In genomic region chr3:150407051-150407817, GRCh38 we compare ENCODE assay signal across 1 cellular context.
TF ChIP-seq lines count a peak whose summit lies in the region.

No MANE protein-coding gene starts in this region.

TF ChIP-seq in GM12878, 131 proteins besides CTCF, POLR2A, EP300 and RAD21 (continued from another document):
- TF ChIP-seq, protein P1, sequence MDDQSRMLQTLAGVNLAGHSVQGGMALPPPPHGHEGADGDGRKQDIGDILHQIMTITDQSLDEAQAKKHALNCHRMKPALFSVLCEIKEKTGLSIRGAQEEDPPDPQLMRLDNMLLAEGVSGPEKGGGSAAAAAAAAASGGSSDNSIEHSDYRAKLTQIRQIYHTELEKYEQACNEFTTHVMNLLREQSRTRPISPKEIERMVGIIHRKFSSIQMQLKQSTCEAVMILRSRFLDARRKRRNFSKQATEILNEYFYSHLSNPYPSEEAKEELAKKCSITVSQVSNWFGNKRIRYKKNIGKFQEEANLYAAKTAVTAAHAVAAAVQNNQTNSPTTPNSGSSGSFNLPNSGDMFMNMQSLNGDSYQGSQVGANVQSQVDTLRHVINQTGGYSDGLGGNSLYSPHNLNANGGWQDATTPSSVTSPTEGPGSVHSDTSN (IDR thresholded peaks at IDR 0.05; ENCODE audit: insufficient replicate concordance, low read depth, low read length) = no peak
- TF ChIP-seq CHD2 (IDR thresholded peaks at IDR 0.05; ENCODE audit: borderline replicate concordance, low read depth, low read length) = no peak
- no peak for TF ChIP-seq TARDBP (IDR thresholded peaks at IDR 0.05; ENCODE audit: borderline replicate concordance)
- TF ChIP-seq MTA3 (IDR thresholded peaks at IDR 0.05; ENCODE audit: borderline replicate concordance, low read length) = no peak
- TF ChIP-seq BHLHE40 (IDR thresholded peaks at IDR 0.05; ENCODE audit: borderline replicate concordance in 1 of 2, low read depth in 2 of 2, low read length in 1 of 2) = no peak
- TF ChIP-seq NR2C1 (IDR thresholded peaks at IDR 0.05) = no peak
- TF ChIP-seq PAX5 (IDR thresholded peaks at IDR 0.05; ENCODE audit: borderline replicate concordance, low read depth, low read length) = no peak
- peak; percentile 31; the same call in 1 of the 2 replicates for TF ChIP-seq NFIC (IDR thresholded peaks at IDR 0.05; ENCODE audit: low read depth, low read length)
- TF ChIP-seq SREBF1 (IDR thresholded peaks at IDR 0.05; ENCODE audit: low read length) = no peak
- no peak for TF ChIP-seq ZNF217 (IDR thresholded peaks at IDR 0.05)
